ENCODE assay signal across 8 cellular contexts in genomic region chr17:76071497-76072148, GRCh38. TPM values are rescaled to one million over a fixed set of nuclear protein-coding genes. Genes with fewer than 3 reads are reported as not detected.
DNase-seq lines count a peak whose midpoint lies in the region; ATAC-seq and TF ChIP-seq lines count a peak whose summit lies in the region.

No MANE protein-coding gene starts in this region.

- H3K27ac ChIP-seq in caudate nucleus (ENCODE audit: low read depth, low read length) = peak overlapping the region; percentile 62
- H3K27ac ChIP-seq in naive thymus-derived CD4-positive, alpha-beta T cell (ENCODE audit: low read depth, low read length) = peak overlapping the region; percentile 93

- peaks cover 12 to 30% (median 17%) of the 10 kb centered on the region in 5 donors for H3K27me3 Mint-ChIP-seq in naive thymus-derived CD4-positive, alpha-beta T cell

- intact Hi-C loops in naive thymus-derived CD4-positive, alpha-beta T cell (cut with micrococcal nuclease) = loop anchor here (1.0 to 10.0 kb wide), 6 partner anchors 19 to 1883 kb away; partner anchors contain the start of genes EXOC7 (in 1 of the 2) and TNRC6C (in 1 of the 2)

- TF ChIP-seq CTCF in Loucy (conservative IDR thresholded peaks at IDR 0.05; ENCODE audit: low read length) = no peak

- peaks cover 16% of the 10 kb centered on the region for H4K20me1 ChIP-seq in Loucy (ENCODE audit: insufficient read depth, low read length, poor library complexity, severe bottlenecking)

- no peaks in the 10 kb centered on the region for H3K9me3 ChIP-seq in Loucy (ENCODE audit: insufficient read depth, low read depth, low read length)
- H3K9me3 ChIP-seq in naive thymus-derived CD4-positive, alpha-beta T cell (ENCODE audit: control insufficient read depth in 2 of 3, low read length in 3 of 3) = no peaks in the 10 kb centered on the region

- H3K4me1 Mint-ChIP-seq in naive thymus-derived CD4-positive, alpha-beta T cell = peaks cover 14 to 55% (median 45%) of the 10 kb centered on the region in 7 donors

- H3K79me2 ChIP-seq in Loucy (ENCODE audit: insufficient read depth, low read length) = peaks cover 55% of the 10 kb centered on the region

- H3K36me3 ChIP-seq in Loucy (ENCODE audit: insufficient read depth, low read length) = peaks cover 17% of the 10 kb centered on the region; the same call in 1 of the 2 replicates
- H3K36me3 ChIP-seq in naive thymus-derived CD4-positive, alpha-beta T cell (ENCODE audit: control insufficient read depth in 2 of 3, insufficient read depth in 3 of 3, low read length in 3 of 3) = peaks cover 3 to 27% (median 10%) of the 10 kb centered on the region in 3 experiments

- peak overlapping the region; percentile 91 for H3K4me2 ChIP-seq in Loucy (ENCODE audit: low read depth, low read length, poor library complexity, severe bottlenecking)

- POLR2A ChIA-PET in naive thymus-derived CD4-positive, alpha-beta T cell (lab: Charles Lee) = interaction anchor here (0.7 to 2.7 kb wide), 6 partner anchors 9 to 444 kb away, joined by 3 to 11 read pairs (median 4); no protein-coding TSS in a partner anchor

- H3K9me2 ChIP-seq in Loucy (replicated peaks; ENCODE audit: low read depth, low read length) = no peaks in the 10 kb centered on the region

- CTCF ChIA-PET in naive thymus-derived CD4-positive, alpha-beta T cell (lab: Charles Lee) = interaction anchor here (1.5 kb wide), 1 partner anchor 58 kb away, joined by 4 read pairs; no protein-coding TSS in a partner anchor

- no peaks in the 10 kb centered on the region for H3F3A ChIP-seq in Loucy (ENCODE audit: low read depth)

- DNase-seq in D341Med (ENCODE audit: low spot score) (peak; percentile 69), caudate nucleus (lab: John Stamatoyannopoulos, UW) (peak in 1 of 61 donors; percentile 49), MV-4-11 (lab: John Stamatoyannopoulos, UW) (no peak), NCI-H2107 treated with DMSO at 0.1 percent for 48 hours (lab: John Stamatoyannopoulos, UW; ENCODE audit: unreplicated experiment) (no peak), hepatic stellate cell (ENCODE audit: low spot score) (no peak)
- peak in 3 of 9 donors; percentile 27 to 46 (median 34) for DNase-seq in naive thymus-derived CD4-positive, alpha-beta T cell

- H3K27me3 ChIP-seq in Loucy (ENCODE audit: insufficient read depth, low read length, poor library complexity, severe bottlenecking) = no peaks in the 10 kb centered on the region
- H3K27me3 ChIP-seq in naive thymus-derived CD4-positive, alpha-beta T cell (ENCODE audit: control insufficient read depth in 2 of 2, insufficient read depth in 2 of 2, low read length in 2 of 2) = peaks cover 13 to 14% of the 10 kb centered on the region in 2 donors

- H3K27ac Mint-ChIP-seq in naive thymus-derived CD4-positive, alpha-beta T cell = peak overlapping the region; percentile 90 to 98 (median 95)

- H3K4me1 ChIP-seq in Loucy (ENCODE audit: insufficient read depth, low read length, poor library complexity, severe bottlenecking) = peaks cover 14% of the 10 kb centered on the region
- H3K4me1 ChIP-seq in naive thymus-derived CD4-positive, alpha-beta T cell (ENCODE audit: control insufficient read depth in 2 of 2, insufficient read depth in 2 of 2, low read length in 2 of 2) = peaks cover 10 to 30% of the 10 kb centered on the region in 2 donors

- H3K4me3 Mint-ChIP-seq in naive thymus-derived CD4-positive, alpha-beta T cell = peak overlapping the region; percentile 85 to 98 (median 97)

- peak overlapping the region; percentile 96 for H2AFZ ChIP-seq in Loucy (ENCODE audit: low read length)

- H3K4me3 ChIP-seq in Loucy (ENCODE audit: low read length, poor library complexity, severe bottlenecking) = peak overlapping the region; percentile 85
- H3K4me3 ChIP-seq in naive thymus-derived CD4-positive, alpha-beta T cell (ENCODE audit: low read length) = peak overlapping the region; percentile 89

- ATAC-seq in naive thymus-derived CD4-positive, alpha-beta T cell = no peak
- ATAC-seq in HG03460 (IDR thresholded peaks at IDR 0.05; ENCODE audit: unreplicated experiment) = no peak

- H3K9ac ChIP-seq in Loucy (ENCODE audit: low read depth, low read length, poor library complexity, severe bottlenecking) = peak overlapping the region; percentile 89

- H3K36me3 Mint-ChIP-seq in naive thymus-derived CD4-positive, alpha-beta T cell = peaks cover 4 to 12% (median 5%) of the 10 kb centered on the region in 5 donors

- no peaks in the 10 kb centered on the region for H3K9me3 Mint-ChIP-seq in naive thymus-derived CD4-positive, alpha-beta T cell

RNA-seq across cellular contexts. Expression of gene SRP68, which starts 0.7 kb away (rescaled TPM):
- 100 to 1,000 TPM in 1 of 5 experiments, 10 to 100 TPM in 4; 70.8 to 105 (median 91.9) TPM for total RNA-seq in naive thymus-derived CD4-positive, alpha-beta T cell
- 10 to 100 TPM; 69.6 to 94.0 TPM for polyA plus RNA-seq in naive thymus-derived CD4-positive, alpha-beta T cell

RNA-seq across cellular contexts. Expression of gene GALR2, which starts 3.0 kb away (rescaled TPM):
- 1 to 10 TPM in 2 of 5 experiments, not detected in 3; 1.0 to 1.2 TPM for total RNA-seq in naive thymus-derived CD4-positive, alpha-beta T cell
- under 1 TPM in 1 of 2 donors, not detected in 1; 0.13 TPM for polyA plus RNA-seq in naive thymus-derived CD4-positive, alpha-beta T cell

RNA-seq across cellular contexts. Expression of gene ZACN, which starts 7.4 kb away (rescaled TPM):
- 1 to 10 TPM in 1 of 5 experiments, under 1 TPM in 3, not detected in 1; 0.24 to 1.1 (median 0.28) TPM for total RNA-seq in naive thymus-derived CD4-positive, alpha-beta T cell
- polyA plus RNA-seq in naive thymus-derived CD4-positive, alpha-beta T cell = 1 to 10 TPM; 2.3 to 4.6 TPM

RNA-seq across cellular contexts. Expression of gene EXOC7, which starts 32.0 kb away (rescaled TPM):
- 100 to 1,000 TPM; 112 to 204 (median 160) TPM for total RNA-seq in naive thymus-derived CD4-positive, alpha-beta T cell
- polyA plus RNA-seq in naive thymus-derived CD4-positive, alpha-beta T cell = 10 to 100 TPM; 46.6 to 73.3 TPM

RNA-seq across cellular contexts. Expression of gene EVPL, which starts 44.5 kb away (rescaled TPM):
- total RNA-seq in naive thymus-derived CD4-positive, alpha-beta T cell = 1 to 10 TPM in 2 of 5 experiments, under 1 TPM in 3; 0.07 to 2.7 (median 0.39) TPM
- under 1 TPM in 1 of 2 donors, not detected in 1; 0.08 TPM for polyA plus RNA-seq in naive thymus-derived CD4-positive, alpha-beta T cell
